In the genomic region with DNA sequence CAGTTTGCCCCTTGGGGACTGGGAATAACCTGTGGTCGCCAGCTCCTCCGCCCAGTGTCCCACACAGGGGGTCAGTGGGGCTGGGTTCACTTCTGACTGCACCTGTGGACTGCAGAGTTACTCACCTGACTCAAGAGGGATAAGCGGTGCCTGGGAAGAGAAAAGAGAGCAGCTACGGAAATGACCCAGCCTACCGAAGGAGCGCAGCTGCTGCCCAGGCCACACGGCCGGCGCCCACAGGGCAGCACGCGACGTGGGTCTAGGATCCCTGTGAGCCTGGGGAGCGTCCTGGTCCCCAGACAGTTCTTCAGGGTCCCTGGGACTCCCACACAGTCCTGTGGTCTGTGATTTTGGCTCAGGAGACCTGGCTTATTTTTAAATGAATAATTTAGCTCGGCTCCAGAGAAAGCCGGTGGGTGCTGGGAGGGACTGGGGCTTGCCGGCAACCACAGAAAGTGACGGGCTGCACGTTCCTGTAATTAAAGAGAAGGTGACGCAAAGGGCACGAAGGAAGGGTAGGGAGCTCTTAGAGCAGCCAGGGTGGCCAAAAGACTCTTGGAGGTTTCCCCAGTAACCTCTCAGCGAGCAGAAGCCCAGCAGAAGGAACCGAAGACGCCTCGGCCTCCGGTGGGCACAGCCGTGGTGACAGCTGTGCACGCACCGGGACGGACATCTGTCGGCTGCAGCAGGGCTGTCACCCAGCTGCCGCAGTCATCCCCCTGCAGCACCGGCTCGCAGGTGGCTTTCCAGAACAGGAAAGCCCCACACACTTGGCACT, we compare ENCODE assay signal across 31 cellular contexts.
DNase-seq lines count a peak whose midpoint lies in the region; ATAC-seq, FAIRE-seq and TF ChIP-seq lines count a peak whose summit lies in the region.
"Had no signal": no experiment of that assay in that cellular context is flagged by ENCODE, and none has a peak within 500 bp of the region (broad histone marks: within the 10 kb centered on the region; RNA-seq: fewer than 3 reads in every experiment).

No MANE protein-coding gene starts in this region.

- no peak for FAIRE-seq in pancreas (lab: Jason Lieb, UNC)
- FAIRE-seq: small intestine had no signal

- H3K4me1 ChIP-seq in BLaER1, result peaks cover 73% of the 10 kb centered on the region
- H3K4me1 ChIP-seq in pancreas, result no peaks in the 10 kb centered on the region
- H3K4me1 ChIP-seq: gastrocnemius medialis had no signal

- no peak overlapping the region for H3K4me3 Mint-ChIP-seq in nephron
- H3K4me3 Mint-ChIP-seq: activated T-cell treated with anti-CD3 and anti-CD28 coated beads, Interleukin-2, amount 50 U/mL, for 4 hours; GM23338; naive thymus-derived CD4-positive, alpha-beta T cell; type B pancreatic cell had no signal

- ATAC-seq in pancreas (no peak), GM21526 (IDR thresholded peaks at IDR 0.05; ENCODE audit: low FRiP score, unreplicated experiment) (no peak)
- ATAC-seq: activated T-cell treated with anti-CD3 and anti-CD28 coated beads, Interleukin-2, amount 50 U/mL, for 4 hours; left lobe of liver; naive thymus-derived CD4-positive, alpha-beta T cell had no signal

- DNase-seq in NAMALWA (ENCODE audit: low spot score), result peak; percentile 11
- DNase-seq in NOMO-1 treated with dmso at 0.1 percent for 144 hours (lab: John Stamatoyannopoulos, UW; ENCODE audit: unreplicated experiment), result peak; percentile 33
- DNase-seq in pancreas, result no peak
- DNase-seq in NCI-H2029 treated with DMSO at 0.1 percent for 48 hours (lab: John Stamatoyannopoulos, UW), result no peak
- DNase-seq in GM20000 (ENCODE audit: low spot score), result no peak
- DNase-seq: activated CD4-positive, alpha-beta T cell treated with anti-CD3 and anti-CD28 coated beads for 48 hours; activated gamma-delta T cell treated with Interleukin-2 at 50 U/mL for 16 hours; activated T-cell treated with anti-CD3 and anti-CD28 coated beads, Interleukin-2, amount 50 U/mL, for 4 hours; cerebellar nuclear complex; DMS79 treated with DMSO at 0.1 percent for 48 hours; GF-D8; hippocampal formation; MM.1S; naive thymus-derived CD4-positive, alpha-beta T cell; NCI-H1417 treated with DMSO at 0.1 percent for 48 hours; NCI-H526; OCI-M1; SHP77; small intestine; stimulated activated CD4-positive, alpha-beta T cell treated with anti-CD3 and anti-CD28 coated beads, Interleukin-1b, Interleukin-23, amount 100 ng/mL, for 48 hours had no signal

- H3K4me3 ChIP-seq in BLaER1 (no peak overlapping the region), pancreas (no peak overlapping the region)
- H3K4me3 ChIP-seq: dorsolateral prefrontal cortex, gastrocnemius medialis, GM23338 had no signal

- H3K36me3 Mint-ChIP-seq in nephron (ENCODE audit: low read depth), result no peaks in the 10 kb centered on the region
- H3K36me3 Mint-ChIP-seq: naive thymus-derived CD4-positive, alpha-beta T cell; type B pancreatic cell had no signal

- peaks cover 76% of the 10 kb centered on the region for H4K20me1 ChIP-seq in BLaER1

- H3K9ac ChIP-seq in BLaER1, result peak overlapping the region; percentile 52; the same call in 1 of the 2 replicates
- H3K9ac ChIP-seq: KMS-11 had no signal

- 54 to 65% methylated on average over 33 of the region's 33 CpGs for WGBS in pancreas, 2 donors

- H3K27ac ChIP-seq in BLaER1 (peak overlapping the region; percentile 35; the same call in 1 of the 2 replicates), pancreas (no peak overlapping the region)
- H3K27ac ChIP-seq: gastrocnemius medialis, HL-60, KMS-11, VCaP had no signal

- peak overlapping the region in 2 of 3 experiments; percentile 17 to 21 for H3K27ac Mint-ChIP-seq in nephron
- H3K27ac Mint-ChIP-seq: GM23338; naive thymus-derived CD4-positive, alpha-beta T cell; type B pancreatic cell had no signal

- H3K4me2 ChIP-seq in BLaER1, result peak overlapping the region; percentile 81
- H3K4me2 ChIP-seq: GM23338, KMS-11 had no signal

- TF ChIP-seq CTCF in nephron (IDR thresholded peaks at IDR 0.05; ENCODE audit: unreplicated experiment in 3 of 3), result no peak
- no peak for TF ChIP-seq CTCF in pancreas (IDR thresholded peaks at IDR 0.05)
- TF ChIP-seq CTCF in GM20000 (IDR thresholded peaks at IDR 0.05; ENCODE audit: extremely low read depth, missing control alignments), result no peak

- H3K27me3 Mint-ChIP-seq in nephron (ENCODE audit: low read depth), result no peaks in the 10 kb centered on the region

- H3K36me3 ChIP-seq in BLaER1, result peaks cover 64% of the 10 kb centered on the region
- H3K36me3 ChIP-seq in pancreas, result no peaks in the 10 kb centered on the region
- H3K36me3 ChIP-seq: gastrocnemius medialis had no signal

- no peaks in the 10 kb centered on the region for H3K9me3 Mint-ChIP-seq in nephron
- H3K9me3 Mint-ChIP-seq: activated T-cell treated with anti-CD3 and anti-CD28 coated beads, Interleukin-2, amount 50 U/mL, for 4 hours; GM23338; type B pancreatic cell had no signal

- H3K4me1 Mint-ChIP-seq in nephron, result no peaks in the 10 kb centered on the region

- H3K9me3 ChIP-seq in BLaER1, result no peaks in the 10 kb centered on the region
- H3K9me3 ChIP-seq in pancreas, result no peaks in the 10 kb centered on the region
- H3K9me3 ChIP-seq: gastrocnemius medialis had no signal

- H3K27me3 ChIP-seq in BLaER1, result peaks cover 5% of the 10 kb centered on the region; the same call in 1 of the 2 replicates
- no peaks in the 10 kb centered on the region for H3K27me3 ChIP-seq in pancreas

- intact Hi-C loops in pancreas (cut with DNase I), result no loop called here

Comparison
In these comparisons a context has a peak if more than half of its experiments do, and no peak if none do; other contexts are left out.
1. DNase-seq: peak in NAMALWA (single experiment) and NOMO-1 treated with dmso at 0.1 percent for 144 hours (single experiment); none in pancreas (0 of 6), NCI-H2029 treated with DMSO at 0.1 percent for 48 hours (single experiment) and GM20000 (single experiment).